In the genomic region with DNA sequence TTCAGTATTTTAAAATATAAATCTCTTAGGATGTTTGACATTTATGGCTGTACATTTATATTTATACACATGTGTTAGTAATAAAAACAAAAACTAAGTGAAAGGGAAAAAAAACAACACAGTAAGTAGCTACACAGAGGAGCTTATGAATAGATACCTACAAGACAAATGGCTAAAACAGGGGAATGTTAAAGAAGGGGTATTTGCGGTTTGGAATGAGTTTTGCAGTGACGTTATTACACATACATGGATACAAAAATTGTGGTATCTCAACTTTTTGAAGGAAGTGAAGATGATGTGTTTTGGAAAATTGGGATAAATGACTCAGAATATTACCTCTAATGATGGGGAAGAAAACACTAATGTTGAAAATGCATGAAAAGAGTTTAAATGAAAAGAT, we compare ENCODE assay signal across 25 cellular contexts.
"Had no signal": no experiment of that assay in that cellular context is flagged by ENCODE, and none has a peak within 500 bp of the region (broad histone marks: within the 10 kb centered on the region; RNA-seq: fewer than 3 reads in every experiment).

No MANE protein-coding gene starts in this region.

- DNase-seq: activated CD4-positive, alpha-beta T cell treated with anti-CD3 and anti-CD28 coated beads for 4 hours; activated CD4-positive, alpha-beta T cell treated with anti-CD3 and anti-CD28 coated beads, Interleukin-2, amount 50 U/mL, for 4 hours; activated effector memory CD4-positive, alpha-beta T cell treated with Interleukin-2 at 50 U/mL for 16 hours; activated naive CD4-positive, alpha-beta T cell treated with anti-CD3 and anti-CD28 coated beads for 36 hours; activated naive CD8-positive, alpha-beta T cell treated with anti-CD3 and anti-CD28 coated beads for 36 hours; activated T-cell treated with anti-CD3 and anti-CD28 coated beads for 4 hours; adrenal gland; caudate nucleus; cortex of kidney; gastrocnemius medialis; hippocampal formation; left cardiac atrium; mammary epithelial cell; naive B cell; occipital lobe; right cardiac atrium; stimulated activated CD4-positive, alpha-beta T cell treated with anti-CD3 and anti-CD28 coated beads, Interleukin-4, amount 100 ng/mL, for 1 hour; stimulated activated naive CD8-positive, alpha-beta T cell treated with anti-CD3 and anti-CD28 coated beads, Interleukin-15, Interleukin-2, amounts not matched to agents 100 U/mL and 50 U/mL, for 24 hours; testis; uterus had no signal

- H3K4me1 Mint-ChIP-seq: activated naive CD8-positive, alpha-beta T cell treated with anti-CD3 and anti-CD28 coated beads for 36 hours; naive B cell had no signal

- H3K27ac ChIP-seq: adrenal gland, gastrocnemius medialis, testis, uterus, VCaP had no signal

- H3K4me3 ChIP-seq: adrenal gland, gastrocnemius medialis, testis, uterus had no signal

- H3K36me3 Mint-ChIP-seq: activated naive CD8-positive, alpha-beta T cell treated with anti-CD3 and anti-CD28 coated beads for 36 hours; mesothelial cell of epicardium; naive B cell; type B pancreatic cell had no signal

- FAIRE-seq: keratinocyte had no signal

- H3K9me3 ChIP-seq: adrenal gland, gastrocnemius medialis, testis, uterus had no signal

- H3K27ac Mint-ChIP-seq: activated naive CD4-positive, alpha-beta T cell treated with anti-CD3 and anti-CD28 coated beads for 36 hours; activated naive CD8-positive, alpha-beta T cell treated with anti-CD3 and anti-CD28 coated beads for 36 hours; mesothelial cell of epicardium; naive B cell; type B pancreatic cell had no signal

- H3K9me3 Mint-ChIP-seq: activated naive CD4-positive, alpha-beta T cell treated with anti-CD3 and anti-CD28 coated beads for 36 hours; activated naive CD8-positive, alpha-beta T cell treated with anti-CD3 and anti-CD28 coated beads for 36 hours; mesothelial cell of epicardium; neural crest cell had no signal

- H3K27me3 ChIP-seq: adrenal gland, gastrocnemius medialis, testis, uterus had no signal

- H3K36me3 ChIP-seq: adrenal gland, gastrocnemius medialis, uterus had no signal

- H3K4me1 ChIP-seq: gastrocnemius medialis, testis, uterus had no signal

- H3K4me3 Mint-ChIP-seq: activated naive CD4-positive, alpha-beta T cell treated with anti-CD3 and anti-CD28 coated beads for 36 hours; activated naive CD8-positive, alpha-beta T cell treated with anti-CD3 and anti-CD28 coated beads for 36 hours; mesothelial cell of epicardium; naive B cell; neural crest cell; type B pancreatic cell had no signal
